In the genomic region with DNA sequence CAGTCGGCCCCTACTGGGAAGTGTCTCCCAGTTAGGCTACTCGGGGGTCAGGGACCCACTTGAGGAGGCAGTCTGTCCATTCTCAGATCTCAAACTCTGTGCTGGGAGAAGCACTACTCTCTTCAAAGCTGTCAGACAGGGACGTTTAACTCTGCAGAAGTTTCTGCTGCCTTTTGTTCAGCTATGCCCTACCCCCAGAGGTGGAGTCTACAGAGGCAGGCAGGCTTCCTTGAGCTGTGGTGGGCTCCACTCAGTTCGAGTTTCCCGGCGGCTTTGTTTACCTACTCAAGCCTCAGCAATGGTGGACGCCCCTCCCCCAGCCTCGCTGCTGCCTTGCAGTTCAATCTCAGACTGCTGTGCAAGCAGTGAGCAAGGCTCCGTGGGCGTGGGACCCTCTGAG, we compare ENCODE assay signal across 4 cellular contexts. TPM values are rescaled to one million over a fixed set of nuclear protein-coding genes. Genes with fewer than 3 reads are reported as not detected.
"Had no signal": no experiment of that assay in that cellular context is flagged by ENCODE, and none has a peak within 500 bp of the region (broad histone marks: within the 10 kb centered on the region; RNA-seq: fewer than 3 reads in every experiment).

No MANE protein-coding gene starts in this region.

RNA-seq across cellular contexts. Expression of gene FGD3, which starts 51.5 kb away (rescaled TPM):
- total RNA-seq: lung microvascular endothelial cell, osteoblast had no signal

RNA-seq across cellular contexts. Expression of gene SUSD3, which starts 59.6 kb away (rescaled TPM):
- total RNA-seq: lung microvascular endothelial cell, myocyte had no signal
- polyA plus RNA-seq: neural cell had no signal
